ENCODE assay signal across 8 cellular contexts in genomic region chr2:127293758-127294562, GRCh38. TPM values are rescaled to one million over a fixed set of nuclear protein-coding genes. Genes with fewer than 3 reads are reported as not detected.
DNase-seq lines count a peak whose midpoint lies in the region; ATAC-seq, FAIRE-seq and TF ChIP-seq lines count a peak whose summit lies in the region.

TSS of gene ERCC3 (minus strand) at chr2:127294144. CDS start at chr2:127294081, 63 bp downstream.

- intact Hi-C loops in right cardiac atrium (cut with DNase I) = no loop called here

- no peaks in the 10 kb centered on the region for H3K27me3 ChIP-seq in right cardiac atrium (ENCODE audit: control insufficient read depth, insufficient read depth)

- H3K27ac ChIP-seq in angular gyrus (ENCODE audit: low read depth, low read length) (peak within 1 kb of the TSS; percentile 14), right cardiac atrium (ENCODE audit: low read length) (no peak within 1 kb of the TSS)

- H3K4me1 ChIP-seq in right cardiac atrium (ENCODE audit: control insufficient read depth, insufficient read depth, low read length) = peaks cover 2% of the 10 kb centered on the region

- peak; percentile 100 for ATAC-seq in HG02798 (IDR thresholded peaks at IDR 0.05; ENCODE audit: poor library complexity, unreplicated experiment)
- peak; percentile 98 for ATAC-seq in right cardiac atrium

- TF ChIP-seq POLR2A in GM15510 (IDR thresholded peaks at IDR 0.05; ENCODE audit: borderline replicate concordance, extremely low read depth, insufficient read length) = peak; percentile 86

- FAIRE-seq in urothelium cell line (lab: Jason Lieb, UNC) = no peak

- peak within 1 kb of the TSS; percentile 65 for H3K4me3 ChIP-seq in right cardiac atrium (ENCODE audit: low read length)

- H3K9me3 ChIP-seq in right cardiac atrium (ENCODE audit: control insufficient read depth, low read length) = no peaks in the 10 kb centered on the region

- DNase-seq in NCI-H1417 treated with DMSO at 0.1 percent for 48 hours (lab: John Stamatoyannopoulos, UW) (peak; percentile 23), T-helper 2 cell (peak; percentile 56 to 89 (median 72)), right cardiac atrium (peak; percentile 91 to 96 (median 95)), pulmonary artery endothelial cell (ENCODE audit: low read depth, low spot score) (peak; percentile 27), urothelium cell line (ENCODE audit: low spot score) (peak; percentile 96)

- under 1% methylated on average over 55 of the region's 55 CpGs for WGBS in right cardiac atrium

RNA-seq across cellular contexts. Expression of gene ERCC3, which starts in this region (rescaled TPM):
- total RNA-seq in right cardiac atrium (10 to 100 TPM; 23.2 to 25.8 (median 24.6) TPM), pulmonary artery endothelial cell (35.1 and 52.4 TPM in 2 replicates)
- polyA plus RNA-seq in right cardiac atrium = 17.3 TPM

Comparison
In these comparisons a context has a peak if more than half of its experiments do, and no peak if none do; other contexts are left out.
1. DNase-seq: peak in every context shown above with its lines; median percentile 96 in urothelium cell line; 95 in right cardiac atrium; 72 in T-helper 2 cell; 27 in pulmonary artery endothelial cell; 23 in NCI-H1417 treated with DMSO at 0.1 percent for 48 hours.